ENCODE assay signal across 15 cellular contexts in the genomic region with DNA sequence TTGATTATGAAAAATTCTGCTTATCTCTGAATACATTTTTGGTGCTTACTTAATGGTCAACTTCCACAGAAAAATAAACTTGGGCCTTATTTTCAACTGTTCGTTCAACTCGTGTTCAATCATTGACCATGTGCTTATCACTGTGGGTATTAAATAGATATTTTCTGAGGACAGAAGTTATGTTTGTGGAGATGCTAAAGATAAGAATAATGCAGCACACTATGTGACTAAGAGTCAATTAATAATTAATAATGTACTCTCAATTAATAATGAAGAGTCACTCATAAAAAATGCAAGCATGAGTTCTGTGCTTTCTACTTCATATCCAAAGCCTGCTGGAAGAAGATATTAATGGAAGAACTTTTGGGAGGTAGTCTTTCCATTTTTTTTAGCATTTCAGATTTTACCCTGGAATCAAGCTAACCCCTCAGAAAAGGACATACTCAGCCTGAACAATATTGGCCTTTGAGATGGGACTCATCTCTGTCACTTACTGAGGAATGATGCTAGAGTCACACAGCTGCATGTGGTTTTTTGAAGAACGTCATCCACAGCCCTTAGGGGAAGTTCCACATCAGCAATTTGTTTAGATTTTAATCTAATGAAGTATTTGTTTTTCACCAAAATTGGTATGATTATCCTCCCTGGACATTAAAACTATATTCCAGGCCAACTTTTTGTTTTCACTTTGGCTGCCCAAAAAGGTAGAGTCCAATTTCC.
DNase-seq lines count a peak whose midpoint lies in the region; ATAC-seq and TF ChIP-seq lines count a peak whose summit lies in the region.
"Had no signal": no experiment of that assay in that cellular context is flagged by ENCODE, and none has a peak within 500 bp of the region (broad histone marks: within the 10 kb centered on the region; RNA-seq: fewer than 3 reads in every experiment).

No MANE protein-coding gene starts in this region.

- ATAC-seq in GM18907 (IDR thresholded peaks at IDR 0.05; ENCODE audit: unreplicated experiment) (peak; percentile 87), GM21423 (IDR thresholded peaks at IDR 0.05; ENCODE audit: unreplicated experiment) (peak; percentile 74), HG02981 (IDR thresholded peaks at IDR 0.05; ENCODE audit: unreplicated experiment) (peak; percentile 75), HG02884 (IDR thresholded peaks at IDR 0.05; ENCODE audit: unreplicated experiment) (no peak)
- ATAC-seq: Panc1, psoas muscle had no signal

- DNase-seq in activated naive CD4-positive, alpha-beta T cell treated with anti-CD3 and anti-CD28 coated beads, Interleukin-2, amount 50 U/mL, for 16 hours = no peak
- DNase-seq in EL = no peak
- DNase-seq: activated CD4-positive, alpha-beta T cell treated with anti-CD3 and anti-CD28 coated beads, Interleukin-2, amount 10 ng/mL, durations not matched to agents 7 days and 5 days; activated naive CD4-positive, alpha-beta T cell treated with anti-CD3 and anti-CD28 coated beads for 36 hours; COR-L47; GOT3; KG1; NCI-H82; psoas muscle had no signal

- H3K4me3 ChIP-seq in KMS-11 (IDR thresholded peaks at IDR 0.05; ENCODE audit: insufficient read depth, low read depth, low read length) = no peak overlapping the region
- H3K4me3 ChIP-seq: psoas muscle had no signal

- H2AFZ ChIP-seq in KMS-11 (ENCODE audit: low read depth) = no peak overlapping the region

- no peaks in the 10 kb centered on the region for H3K27me3 ChIP-seq in KMS-11 (ENCODE audit: insufficient read depth, low read depth)

- H3K36me3 ChIP-seq in KMS-11 (ENCODE audit: insufficient read depth) = no peaks in the 10 kb centered on the region

- H3K9ac ChIP-seq in KMS-11 = no peak overlapping the region

- H4K20me1 ChIP-seq in KMS-11 (ENCODE audit: insufficient read depth) = no peaks in the 10 kb centered on the region

- TF ChIP-seq CTCF in KMS-11 (conservative IDR thresholded peaks at IDR 0.05; ENCODE audit: low read depth, low read length) = no peak

- no peak overlapping the region for H3K27ac ChIP-seq in KMS-11
- H3K27ac ChIP-seq: psoas muscle had no signal

- peaks cover 14% of the 10 kb centered on the region for H3K4me1 ChIP-seq in KMS-11 (ENCODE audit: low read depth, poor library complexity, severe bottlenecking)
- H3K4me1 ChIP-seq: psoas muscle had no signal

- no peaks in the 10 kb centered on the region for H3K79me2 ChIP-seq in KMS-11 (ENCODE audit: insufficient read depth, low read depth)

- 0 out of 2 replicates have a peak overlapping the region, but pooled peaks have one; percentile 8 for H3K4me2 ChIP-seq in KMS-11
